In genomic region chr1:59593798-59594790, GRCh38 we compare ENCODE assay signal across 18 cellular contexts.
DNase-seq lines count a peak whose midpoint lies in the region; ATAC-seq, FAIRE-seq and TF ChIP-seq lines count a peak whose summit lies in the region.
"Had no signal": no experiment of that assay in that cellular context is flagged by ENCODE, and none has a peak within 500 bp of the region (broad histone marks: within the 10 kb centered on the region; RNA-seq: fewer than 3 reads in every experiment).

No MANE protein-coding gene starts in this region.

- H3K4me1 ChIP-seq in HEK293 (ENCODE audit: control insufficient read depth, insufficient read depth, low read length) = peaks cover 9% of the 10 kb centered on the region; the same call in 1 of the 2 replicates
- peaks cover 0 to 19% (median 9%) of the 10 kb centered on the region in 4 donors for H3K4me1 ChIP-seq in right lobe of liver
- H3K4me1 ChIP-seq in sigmoid colon = peaks cover 0 to 61% (median 50%) of the 10 kb centered on the region in 4 donors
- peaks cover 9% of the 10 kb centered on the region; the same call in 1 of the 2 replicates for H3K4me1 ChIP-seq in Caco-2

- H3K27me3 Mint-ChIP-seq in stimulated activated memory B cell treated with anti-CD40 and anti-IgM and Interleukin-4, amounts not matched to agents 10 μg/mL and 1 μg/mL and 100 μg/mL, for 72 hours = no peaks in the 10 kb centered on the region
- no peaks in the 10 kb centered on the region for H3K27me3 Mint-ChIP-seq in Caco-2 (ENCODE audit: insufficient read depth, unreplicated experiment)
- H3K27me3 Mint-ChIP-seq: activated naive CD8-positive, alpha-beta T cell treated with anti-CD3 and anti-CD28 coated beads, Interleukin-2, amount 10 ng/mL, durations not matched to agents 7 days and 5 days; B cell; naive B cell had no signal

- H3K4me3 Mint-ChIP-seq in stimulated activated memory B cell treated with anti-CD40 and anti-IgM and Interleukin-4, amounts not matched to agents 10 μg/mL and 1 μg/mL and 100 μg/mL, for 72 hours = no peak overlapping the region
- H3K4me3 Mint-ChIP-seq in Caco-2 (ENCODE audit: unreplicated experiment) = no peak overlapping the region
- H3K4me3 Mint-ChIP-seq: activated naive CD8-positive, alpha-beta T cell treated with anti-CD3 and anti-CD28 coated beads, Interleukin-2, amount 10 ng/mL, durations not matched to agents 7 days and 5 days; B cell; naive B cell had no signal

- WGBS in right lobe of liver (ENCODE audit: insufficient coverage, low coverage, low lambda C conversion rate, missing lambda C conversion rate) = 25% methylated on average over 4 of the region's 5 CpGs
- WGBS in sigmoid colon, 2 donors = 17 to 67% methylated on average over 5 of the region's 5 CpGs

- FAIRE-seq in RCC 7860 (lab: Jason Lieb, UNC) = no peak

- no peaks in the 10 kb centered on the region for H3K4me1 Mint-ChIP-seq in stimulated activated memory B cell treated with anti-CD40 and anti-IgM and Interleukin-4, amounts not matched to agents 10 μg/mL and 1 μg/mL and 100 μg/mL, for 72 hours
- peaks cover 13% of the 10 kb centered on the region for H3K4me1 Mint-ChIP-seq in Caco-2 (ENCODE audit: low read depth, unreplicated experiment)
- H3K4me1 Mint-ChIP-seq: B cell had no signal

- TF ChIP-seq EP300 in sigmoid colon (IDR thresholded peaks at IDR 0.05) = no peak

- peak; percentile 70 to 90 (median 81) for ATAC-seq in right lobe of liver
- ATAC-seq in stimulated activated memory B cell treated with anti-CD40 and anti-IgM and Interleukin-4, amounts not matched to agents 10 μg/mL and 1 μg/mL and 100 μg/mL, for 72 hours = no peak
- ATAC-seq in GM18517 (IDR thresholded peaks at IDR 0.05; ENCODE audit: unreplicated experiment) = no peak

- BruUV-seq in Caco-2 (replicated peaks; lab: Mats Ljungman, UMichigan) = no TSS peak

- DNase-seq in right lobe of liver (no peak), sigmoid colon (no peak), Caco-2 (no peak), RCC 7860 (ENCODE audit: low spot score) (no peak)
- DNase-seq: activated CD4-positive, alpha-beta T cell treated with anti-CD3 and anti-CD28 coated beads, Interleukin-2, amount 50 U/mL, for 48 hours; activated naive CD8-positive, alpha-beta T cell treated with anti-CD3 and anti-CD28 coated beads, Interleukin-2, amount 10 ng/mL, durations not matched to agents 7 days and 5 days; DMS 273 treated with DMSO at 0.1 percent for 48 hours; effector CD8-positive, alpha-beta T cell; naive B cell; NCI-H2081; NK-92 treated with Interleukin-12 subunit alpha and Interleukin-12 subunit beta, amount 100 ng/mL, for 24 hours; stimulated activated CD4-positive, alpha-beta T cell treated with anti-CD3 and anti-CD28 coated beads, Interleukin-2, amount 100 ng/mL, for 24 hours; substantia nigra had no signal

- H3K27me3 ChIP-seq in right lobe of liver (no peaks in the 10 kb centered on the region), sigmoid colon (no peaks in the 10 kb centered on the region), Caco-2 (replicated peaks; ENCODE audit: control insufficient read depth, insufficient read depth, low read length) (no peaks in the 10 kb centered on the region)

- CTCF ChIA-PET in HEK293 (lab: Yijun Ruan, JAX) = no interaction called here
- CTCF ChIA-PET in Caco-2 (lab: Charles Lee) = no interaction called here

- intact Hi-C loops in right lobe of liver (cut with DNase I) (no loop called here), sigmoid colon (cut with DNase I) (no loop called here), Caco-2 (cut with micrococcal nuclease; ENCODE audit: unreplicated experiment) (no loop called here)

- no peak overlapping the region for H3K27ac Mint-ChIP-seq in stimulated activated memory B cell treated with anti-CD40 and anti-IgM and Interleukin-4, amounts not matched to agents 10 μg/mL and 1 μg/mL and 100 μg/mL, for 72 hours
- H3K27ac Mint-ChIP-seq in Caco-2 (ENCODE audit: unreplicated experiment) = no peak overlapping the region
- H3K27ac Mint-ChIP-seq: activated naive CD8-positive, alpha-beta T cell treated with anti-CD3 and anti-CD28 coated beads, Interleukin-2, amount 10 ng/mL, durations not matched to agents 7 days and 5 days; B cell had no signal

- H3K36me3 ChIP-seq in HEK293 (ENCODE audit: control insufficient read depth in 2 of 2, insufficient read depth in 1 of 2, low read length in 2 of 2) (no peaks in the 10 kb centered on the region), right lobe of liver (no peaks in the 10 kb centered on the region), sigmoid colon (no peaks in the 10 kb centered on the region), Caco-2 (ENCODE audit: control insufficient read depth, insufficient read depth, low read length) (no peaks in the 10 kb centered on the region)

- no peaks in the 10 kb centered on the region for H3K9me3 ChIP-seq in HEK293 (ENCODE audit: control insufficient read depth, insufficient read depth, low read depth, low read length)
- no peaks in the 10 kb centered on the region for H3K9me3 ChIP-seq in right lobe of liver
- H3K9me3 ChIP-seq in sigmoid colon = no peaks in the 10 kb centered on the region
- no peaks in the 10 kb centered on the region for H3K9me3 ChIP-seq in Caco-2

- no peaks in the 10 kb centered on the region for H3K36me3 Mint-ChIP-seq in stimulated activated memory B cell treated with anti-CD40 and anti-IgM and Interleukin-4, amounts not matched to agents 10 μg/mL and 1 μg/mL and 100 μg/mL, for 72 hours
- no peaks in the 10 kb centered on the region for H3K36me3 Mint-ChIP-seq in Caco-2 (ENCODE audit: insufficient read depth, unreplicated experiment)
- H3K36me3 Mint-ChIP-seq: activated naive CD8-positive, alpha-beta T cell treated with anti-CD3 and anti-CD28 coated beads, Interleukin-2, amount 10 ng/mL, durations not matched to agents 7 days and 5 days; naive B cell had no signal

- POLR2A ChIA-PET in HEK293 (lab: Yijun Ruan, JAX) = no interaction called here
- POLR2A ChIA-PET in Caco-2 (lab: Charles Lee) = no interaction called here

- H3K27ac ChIP-seq in HEK293 (ENCODE audit: extremely low read depth, low read depth, low read length) (no peak overlapping the region), VCaP (peak overlapping the region; percentile 96), right lobe of liver (peak overlapping the region; percentile 56 to 80 (median 69)), sigmoid colon (peak overlapping the region; percentile 82 to 87 (median 82))

- TF ChIP-seq POLR2A in right lobe of liver (IDR thresholded peaks at IDR 0.05) (no peak), sigmoid colon (IDR thresholded peaks at IDR 0.05) (no peak)

- no peaks in the 10 kb centered on the region for H3K9me3 Mint-ChIP-seq in stimulated activated memory B cell treated with anti-CD40 and anti-IgM and Interleukin-4, amounts not matched to agents 10 μg/mL and 1 μg/mL and 100 μg/mL, for 72 hours
- no peaks in the 10 kb centered on the region for H3K9me3 Mint-ChIP-seq in Caco-2 (ENCODE audit: unreplicated experiment)

- no peak overlapping the region for H3K4me3 ChIP-seq in HEK293 (ENCODE audit: low read depth, low read length)
- H3K4me3 ChIP-seq in right lobe of liver = no peak overlapping the region
- H3K4me3 ChIP-seq in sigmoid colon = no peak overlapping the region
- no peak overlapping the region for H3K4me3 ChIP-seq in Caco-2 (ENCODE audit: low read depth, low read length)

- no peak for TF ChIP-seq CTCF in HEK293 (tag by site-specific recombination; IDR thresholded peaks at IDR 0.05)
- TF ChIP-seq CTCF in VCaP (conservative IDR thresholded peaks at IDR 0.05) = no peak
- no peak for TF ChIP-seq CTCF in right lobe of liver (IDR thresholded peaks at IDR 0.05)
- no peak for TF ChIP-seq CTCF in sigmoid colon (IDR thresholded peaks at IDR 0.05)
- TF ChIP-seq CTCF in Caco-2 (IDR thresholded peaks at IDR 0.05; ENCODE audit: insufficient read depth in 1 of 2, low read depth in 1 of 2, low read length in 1 of 2, severe bottlenecking in 1 of 2, unreplicated experiment in 1 of 2) = no peak

TF ChIP-seq in HEK293, 187 proteins besides CTCF, POLR2A, EP300 and RAD21:
- TF ChIP-seq KLF16 (tag by site-specific recombination; IDR thresholded peaks at IDR 0.05) = no peak
- TF ChIP-seq ZNF138 (tag by site-specific recombination; IDR thresholded peaks at IDR 0.05; ENCODE audit: borderline replicate concordance) = no peak
- peak; percentile 51 for TF ChIP-seq GLIS1 (tag by site-specific recombination; IDR thresholded peaks at IDR 0.05)

Comparison
In these comparisons a context has a peak if more than half of its experiments do, and no peak if none do; other contexts are left out.
1. ATAC-seq: peak in right lobe of liver (4 of 4); none in stimulated activated memory B cell treated with anti-CD40 and anti-IgM and Interleukin-4, amounts not matched to agents 10 μg/mL and 1 μg/mL and 100 μg/mL, for 72 hours (single experiment) and GM18517 (single experiment).